ENCODE assay signal across 8 cellular contexts in genomic region chr4:52861171-52861873, GRCh38. TPM values are rescaled to one million over a fixed set of nuclear protein-coding genes. Genes with fewer than 3 reads are reported as not detected.
DNase-seq lines count a peak whose midpoint lies in the region; ATAC-seq lines count a peak whose summit lies in the region.

No MANE protein-coding gene starts in this region.

- ATAC-seq in GM18519 (IDR thresholded peaks at IDR 0.05; ENCODE audit: low FRiP score, unreplicated experiment) (no peak), HG02763 (IDR thresholded peaks at IDR 0.05; ENCODE audit: unreplicated experiment) (no peak)

- H3K4me1 ChIP-seq in iPS-20b (ENCODE audit: insufficient read depth, low read length), result peaks cover 24% of the 10 kb centered on the region; the same call in 1 of the 2 replicates
- H3K4me1 ChIP-seq in subcutaneous abdominal adipose tissue (ENCODE audit: control insufficient read depth in 5 of 5, insufficient read depth in 5 of 5, low read length in 5 of 5), result peaks cover 2 to 27% (median 25%) of the 10 kb centered on the region in 5 donors

- H3K36me3 Mint-ChIP-seq in activated T-helper 2 cell treated with anti-CD3 and anti-CD28 coated beads, Interferon-gamma antibody, Interleukin-2, Interleukin-4, amounts not matched to agents 10 μg/mL and 5 μg/mL and 100 μg/mL, durations not matched to agents 14 hours and 24 hours and 36 hours (ENCODE audit: low read depth), result no peaks in the 10 kb centered on the region

- peak; percentile 54 for DNase-seq in NCI-H146 (lab: John Stamatoyannopoulos, UW)
- DNase-seq in NCI-H146 treated with DMSO at 0.1 percent for 48 hours (lab: John Stamatoyannopoulos, UW; ENCODE audit: unreplicated experiment), result no peak
- DNase-seq in activated T-helper 2 cell treated with anti-CD3 and anti-CD28 coated beads, Interferon-gamma antibody, Interleukin-2, Interleukin-4, amounts not matched to agents 10 μg/mL and 5 μg/mL and 100 μg/mL, durations not matched to agents 14 hours and 24 hours and 36 hours (ENCODE audit: low spot score), result no peak
- no peak for DNase-seq in dedifferentiated amniotic fluid mesenchymal stem cell (ENCODE audit: extremely low spot score)

- H3K27me3 ChIP-seq in iPS-20b (ENCODE audit: insufficient read depth, low read length) (peaks cover 10% of the 10 kb centered on the region), subcutaneous abdominal adipose tissue (ENCODE audit: control insufficient read depth in 5 of 5, insufficient read depth in 4 of 5, low read length in 5 of 5) (peaks cover 0 to 18% (median 9%) of the 10 kb centered on the region in 5 donors)

- peaks cover 33% of the 10 kb centered on the region for H3K36me3 ChIP-seq in iPS-20b (ENCODE audit: insufficient read depth, low read depth, low read length)
- H3K36me3 ChIP-seq in subcutaneous abdominal adipose tissue (ENCODE audit: control insufficient read depth in 5 of 5, insufficient read depth in 5 of 5, low read length in 5 of 5), result no peaks in the 10 kb centered on the region

- no peak overlapping the region for H3K27ac Mint-ChIP-seq in activated T-helper 2 cell treated with anti-CD3 and anti-CD28 coated beads, Interferon-gamma antibody, Interleukin-2, Interleukin-4, amounts not matched to agents 10 μg/mL and 5 μg/mL and 100 μg/mL, durations not matched to agents 14 hours and 24 hours and 36 hours

- H3K9me3 ChIP-seq in iPS-20b (ENCODE audit: insufficient read depth, low read depth, low read length) (peaks cover 15% of the 10 kb centered on the region; the same call in 1 of the 2 replicates), subcutaneous abdominal adipose tissue (ENCODE audit: control insufficient read depth in 5 of 5, low read length in 5 of 5) (peaks cover 4 to 14% (median 12%) of the 10 kb centered on the region in 5 donors)

- peaks cover 24% of the 10 kb centered on the region for H3K27me3 Mint-ChIP-seq in activated T-helper 2 cell treated with anti-CD3 and anti-CD28 coated beads, Interferon-gamma antibody, Interleukin-2, Interleukin-4, amounts not matched to agents 10 μg/mL and 5 μg/mL and 100 μg/mL, durations not matched to agents 14 hours and 24 hours and 36 hours (ENCODE audit: low read depth)

- H3K4me3 Mint-ChIP-seq in activated T-helper 2 cell treated with anti-CD3 and anti-CD28 coated beads, Interferon-gamma antibody, Interleukin-2, Interleukin-4, amounts not matched to agents 10 μg/mL and 5 μg/mL and 100 μg/mL, durations not matched to agents 14 hours and 24 hours and 36 hours (ENCODE audit: low read depth), result peak overlapping the region; percentile 58

- peak overlapping the region; percentile 94 for H3K4me3 ChIP-seq in iPS-20b (ENCODE audit: low read length)
- peak overlapping the region; percentile 66 to 88 (median 74) for H3K4me3 ChIP-seq in subcutaneous abdominal adipose tissue (ENCODE audit: low read depth in 1 of 5, low read length in 5 of 5)

- peaks cover 14% of the 10 kb centered on the region for H3K9me3 Mint-ChIP-seq in activated T-helper 2 cell treated with anti-CD3 and anti-CD28 coated beads, Interferon-gamma antibody, Interleukin-2, Interleukin-4, amounts not matched to agents 10 μg/mL and 5 μg/mL and 100 μg/mL, durations not matched to agents 14 hours and 24 hours and 36 hours

- intact Hi-C loops in activated T-helper 2 cell treated with anti-CD3 and anti-CD28 coated beads, Interferon-gamma antibody, Interleukin-2, Interleukin-4, amounts not matched to agents 10 μg/mL and 5 μg/mL and 100 μg/mL, durations not matched to agents 14 hours and 24 hours and 36 hours (cut with micrococcal nuclease), result no loop called here

- peak overlapping the region; percentile 68 for H3K9ac ChIP-seq in iPS-20b (ENCODE audit: low read depth, low read length)
- H3K9ac ChIP-seq in subcutaneous abdominal adipose tissue (ENCODE audit: low read length in 5 of 5), result peak overlapping the region in 3 of 5 donors; percentile 25 to 65 (median 39)

- H3K27ac ChIP-seq in iPS-20b (ENCODE audit: low read length) (no peak overlapping the region), subcutaneous abdominal adipose tissue (ENCODE audit: low read depth, low read length) (no peak overlapping the region)

- peaks cover 8% of the 10 kb centered on the region for H3K4me1 Mint-ChIP-seq in activated T-helper 2 cell treated with anti-CD3 and anti-CD28 coated beads, Interferon-gamma antibody, Interleukin-2, Interleukin-4, amounts not matched to agents 10 μg/mL and 5 μg/mL and 100 μg/mL, durations not matched to agents 14 hours and 24 hours and 36 hours (ENCODE audit: low read depth)

RNA-seq across cellular contexts. Expression of gene RASL11B, which starts 0.8 kb away (rescaled TPM):
- total RNA-seq in activated T-helper 2 cell treated with anti-CD3 and anti-CD28 coated beads, Interferon-gamma antibody, Interleukin-2, Interleukin-4, amounts not matched to agents 10 μg/mL and 5 μg/mL and 100 μg/mL, durations not matched to agents 14 hours and 24 hours and 36 hours, result 0.50 and 0.67 TPM in 2 replicates
